ENCODE assay signal across 1 cellular context in the genomic region with DNA sequence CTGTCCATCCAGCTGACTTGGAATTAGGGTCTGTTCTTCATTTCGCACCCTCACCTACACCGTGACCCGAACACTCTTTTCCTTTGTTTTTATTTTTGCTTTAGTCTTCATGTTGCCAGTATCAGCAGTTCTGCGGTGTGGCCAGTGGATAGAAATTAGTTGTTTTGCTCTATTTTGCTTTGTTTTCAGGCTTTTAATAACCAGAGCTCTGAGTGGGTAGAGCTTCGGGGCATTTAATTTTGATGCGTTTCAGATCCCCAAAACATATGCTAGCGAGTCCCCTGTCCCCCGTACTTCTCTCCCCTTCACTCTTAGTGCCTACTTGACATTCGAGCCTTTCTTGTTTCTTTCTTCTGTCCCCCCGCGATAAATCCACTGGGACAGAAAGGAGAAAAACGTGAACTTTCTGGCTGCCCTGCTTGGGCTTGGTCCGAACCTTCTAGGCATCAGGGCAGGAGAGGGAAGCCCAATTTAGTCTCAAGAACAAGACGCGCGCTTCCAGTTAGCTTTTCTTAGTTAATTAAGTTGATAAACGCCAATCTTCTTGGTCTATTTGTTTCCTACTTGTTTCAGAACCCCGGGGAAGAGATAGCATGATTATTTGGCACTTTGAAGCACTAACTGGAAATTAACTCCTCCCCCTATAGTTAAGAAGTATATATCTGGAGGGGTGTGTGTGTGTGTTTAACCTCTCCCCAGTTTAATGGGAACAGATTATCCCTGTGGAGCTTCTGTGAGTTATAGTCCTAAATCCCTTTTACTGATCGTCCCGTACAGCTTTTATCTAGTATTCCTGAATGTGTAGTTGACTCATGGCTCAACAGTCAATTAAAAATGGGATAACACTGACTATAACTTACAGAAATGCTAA.
TF ChIP-seq lines count a peak whose summit lies in the region.

No MANE protein-coding gene starts in this region.

TF ChIP-seq in H1, 55 proteins besides CTCF, POLR2A, EP300 and RAD21:
- TF ChIP-seq HDAC2 (IDR thresholded peaks at IDR 0.05; ENCODE audit: borderline replicate concordance in 1 of 2, low read depth in 2 of 2, low read length in 2 of 2) = 0 out of 4 replicates have a peak, but pooled peaks of 1 of the 2 experiments have one; percentile 32
- TF ChIP-seq SIN3A (conservative IDR thresholded peaks at IDR 0.05 in 1 of 2, IDR thresholded peaks at IDR 0.05 in 1 of 2; ENCODE audit: low read depth in 1 of 2, low read length in 2 of 2) = 0 out of 4 replicates have a peak, but pooled peaks of 1 of the 2 experiments have one; percentile 60
- no peak for TF ChIP-seq CREB1 (IDR thresholded peaks at IDR 0.05)
- no peak for TF ChIP-seq TBP (IDR thresholded peaks at IDR 0.05; ENCODE audit: low read depth, low read length)
- no peak for TF ChIP-seq JUN (IDR thresholded peaks at IDR 0.05; ENCODE audit: low read depth, low read length)
- TF ChIP-seq SRF (IDR thresholded peaks at IDR 0.05; ENCODE audit: low read depth, low read length) = no peak
- TF ChIP-seq CTBP2 (IDR thresholded peaks at IDR 0.05; ENCODE audit: borderline replicate concordance, insufficient read depth, insufficient read length, low read length) = no peak
- no peak for TF ChIP-seq CEBPB (IDR thresholded peaks at IDR 0.05; ENCODE audit: low read depth, low read length)
- no peak for TF ChIP-seq TAF7 (optimal IDR thresholded peaks at IDR 0.05; ENCODE audit: borderline replicate concordance, low read depth, low read length)
